ENCODE assay signal across 11 cellular contexts in the genomic region with DNA sequence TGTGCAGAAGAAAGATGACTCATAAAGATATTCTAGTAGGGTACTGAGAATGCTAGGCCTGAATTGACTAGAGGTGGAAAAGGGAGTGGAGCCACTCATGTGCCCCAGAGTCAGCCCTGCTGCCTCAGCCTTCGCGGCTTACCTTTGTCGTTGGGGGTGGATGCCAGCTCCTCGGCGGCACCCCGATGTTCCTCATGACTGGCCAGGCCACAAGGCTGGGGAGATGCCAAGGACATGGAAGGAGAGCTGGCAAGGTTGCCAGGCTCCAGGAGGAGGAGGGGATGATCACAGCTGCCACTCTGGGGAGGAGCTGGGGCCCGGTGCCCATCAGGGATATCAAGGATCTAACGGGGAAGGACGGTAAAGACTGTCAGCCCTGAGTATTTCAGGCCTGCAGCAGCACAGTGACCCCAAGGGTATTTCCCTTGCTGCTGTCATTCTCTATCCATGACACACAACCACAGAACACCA. TPM values are rescaled to one million over a fixed set of nuclear protein-coding genes. Genes with fewer than 3 reads are reported as not detected.
DNase-seq lines count a peak whose midpoint lies in the region; FAIRE-seq and TF ChIP-seq lines count a peak whose summit lies in the region.
"Had no signal": no experiment of that assay in that cellular context is flagged by ENCODE, and none has a peak within 500 bp of the region (broad histone marks: within the 10 kb centered on the region; RNA-seq: fewer than 3 reads in every experiment).

No MANE protein-coding gene starts in this region.

- no peak overlapping the region for H3K4me2 ChIP-seq in endothelial cell of umbilical vein (ENCODE audit: insufficient read depth, low read length)

- H3K27ac ChIP-seq in endothelial cell of umbilical vein (ENCODE audit: insufficient read depth, low read depth, low read length) (no peak overlapping the region), spleen (peak overlapping the region in 5 of 8 donors; percentile 2 to 72 (median 47))

- intact Hi-C loops in activated CD4-positive, alpha-beta T cell treated with anti-CD3 and anti-CD28 coated beads, Interleukin-2, amount 10 ng/mL, durations not matched to agents 24 days and 14 days (cut with micrococcal nuclease) = loop anchor here (2.0 kb wide), 2 partner anchors 23 to 71 kb away; partner anchors contain the start of gene KAT7
- intact Hi-C loops in endothelial cell of umbilical vein (cut with micrococcal nuclease) (no loop called here), spleen (cut with DNase I; ENCODE audit: low total_unique reads) (no loop called here)

- H3K27me3 ChIP-seq in endothelial cell of umbilical vein (ENCODE audit: control insufficient read depth in 2 of 2, insufficient read depth in 2 of 2, low read length in 2 of 2) (no peaks in the 10 kb centered on the region), spleen (replicated peaks in 1 of 7) (no peaks in the 10 kb centered on the region)

- peak overlapping the region; percentile 85 for H3K27ac Mint-ChIP-seq in activated CD4-positive, alpha-beta T cell treated with anti-CD3 and anti-CD28 coated beads, Interleukin-2, amount 10 ng/mL, durations not matched to agents 24 days and 14 days
- H3K27ac Mint-ChIP-seq in activated T-cell treated with anti-CD3 and anti-CD28 coated beads, Interleukin-2, amount 50 U/mL, for 24 hours = peak overlapping the region; percentile 91

- H3K4me1 ChIP-seq in endothelial cell of umbilical vein (ENCODE audit: control insufficient read depth, extremely low read depth, insufficient read depth, low read length) (no peaks in the 10 kb centered on the region), spleen (peaks cover 0 to 72% (median 34%) of the 10 kb centered on the region in 6 donors)

- H2AFZ ChIP-seq in endothelial cell of umbilical vein (ENCODE audit: low read depth, low read length) = no peak overlapping the region

- H3K4me3 ChIP-seq in endothelial cell of umbilical vein (replicated peaks in 1 of 3; ENCODE audit: insufficient read depth in 1 of 3, low read depth in 1 of 3, low read length in 3 of 3) (no peak overlapping the region), spleen (no peak overlapping the region)

- dilution Hi-C loops in endothelial cell of umbilical vein (cut with MboI; ENCODE audit: extremely low pct_ligation_motif_present, low sequenced_read_pairs) = no loop called here

- H3K9me3 Mint-ChIP-seq in activated CD4-positive, alpha-beta T cell treated with anti-CD3 and anti-CD28 coated beads, Interleukin-2, amount 10 ng/mL, durations not matched to agents 24 days and 14 days = no peaks in the 10 kb centered on the region
- no peaks in the 10 kb centered on the region for H3K9me3 Mint-ChIP-seq in activated T-cell treated with anti-CD3 and anti-CD28 coated beads, Interleukin-2, amount 50 U/mL, for 24 hours
- H3K9me3 Mint-ChIP-seq: neural crest cell had no signal

- H3K9ac ChIP-seq in endothelial cell of umbilical vein (replicated peaks; ENCODE audit: extremely low read depth, insufficient read depth, low read length) = no peak overlapping the region

- no TSS peak for BruUV-seq in endothelial cell of umbilical vein (replicated peaks; lab: Mats Ljungman, UMichigan)

- no peaks in the 10 kb centered on the region for H3K9me1 ChIP-seq in endothelial cell of umbilical vein (replicated peaks; ENCODE audit: control insufficient read depth, extremely low read depth, insufficient read depth, low read length)

- H3K27me3 Mint-ChIP-seq in activated CD4-positive, alpha-beta T cell treated with anti-CD3 and anti-CD28 coated beads, Interleukin-2, amount 10 ng/mL, durations not matched to agents 24 days and 14 days = no peaks in the 10 kb centered on the region
- no peaks in the 10 kb centered on the region for H3K27me3 Mint-ChIP-seq in activated T-cell treated with anti-CD3 and anti-CD28 coated beads, Interleukin-2, amount 50 U/mL, for 24 hours

- WGBS in spleen, 5 donors = 65 to 86% (median 80%) methylated on average over 9 of the region's 9 CpGs

- no peaks in the 10 kb centered on the region for H4K20me1 ChIP-seq in endothelial cell of umbilical vein (replicated peaks; ENCODE audit: control insufficient read depth, extremely low read depth, insufficient read depth, low read length)

- H3K36me3 Mint-ChIP-seq in activated CD4-positive, alpha-beta T cell treated with anti-CD3 and anti-CD28 coated beads, Interleukin-2, amount 10 ng/mL, durations not matched to agents 24 days and 14 days (ENCODE audit: low read depth) = peaks cover 52% of the 10 kb centered on the region
- H3K36me3 Mint-ChIP-seq in activated T-cell treated with anti-CD3 and anti-CD28 coated beads, Interleukin-2, amount 50 U/mL, for 24 hours (ENCODE audit: low read depth) = peaks cover 85% of the 10 kb centered on the region

- H3K36me3 ChIP-seq in endothelial cell of umbilical vein (ENCODE audit: control insufficient read depth in 2 of 2, extremely low read depth in 1 of 2, insufficient read depth in 2 of 2, low read length in 2 of 2) (peaks cover 0 to 21% of the 10 kb centered on the region in 2 experiments), spleen (peaks cover 6 to 100% (median 97%) of the 10 kb centered on the region in 6 donors)

- H3K4me3 Mint-ChIP-seq in activated CD4-positive, alpha-beta T cell treated with anti-CD3 and anti-CD28 coated beads, Interleukin-2, amount 10 ng/mL, durations not matched to agents 24 days and 14 days = no peak overlapping the region
- peak overlapping the region; percentile 50 for H3K4me3 Mint-ChIP-seq in activated T-cell treated with anti-CD3 and anti-CD28 coated beads, Interleukin-2, amount 50 U/mL, for 24 hours
- H3K4me3 Mint-ChIP-seq: neural crest cell had no signal

- FAIRE-seq in endothelial cell of umbilical vein (lab: Jason Lieb, UNC) = no peak
- no peak for FAIRE-seq in urothelium cell line (lab: Jason Lieb, UNC)

- POLR2A ChIA-PET in endothelial cell of umbilical vein (lab: Charles Lee) = interaction anchor here (0.6 to 1.1 kb wide), 2 partner anchors 47 to 69 kb away, joined by 3 to 5 read pairs; partner anchors contain the start of gene FAM117A

- CTCF ChIA-PET in endothelial cell of umbilical vein (lab: Charles Lee) = no interaction called here

- TF ChIP-seq POLR2A in endothelial cell of umbilical vein (IDR thresholded peaks at IDR 0.05; ENCODE audit: low read depth, low read length) = no peak
- TF ChIP-seq POLR2A in spleen (IDR thresholded peaks at IDR 0.05) = no peak

- no peak for DNase-seq in activated CD4-positive, alpha-beta T cell treated with anti-CD3 and anti-CD28 coated beads, Interleukin-2, amount 10 ng/mL, durations not matched to agents 24 days and 14 days
- no peak for DNase-seq in activated CD4-positive, alpha-beta T cell treated with anti-CD3 and anti-CD28 coated beads for 1 hour
- peak; percentile 58 for DNase-seq in activated T-cell treated with anti-CD3 and anti-CD28 coated beads, Interleukin-2, amount 50 U/mL, for 24 hours
- DNase-seq in endothelial cell of umbilical vein (ENCODE audit: low read depth, low spot score) = no peak
- no peak for DNase-seq in spleen
- DNase-seq in GM10266 (ENCODE audit: extremely low spot score) = no peak
- DNase-seq in urothelium cell line (ENCODE audit: low spot score) = no peak
- DNase-seq in hepatic stellate cell (ENCODE audit: low spot score) = no peak
- DNase-seq: central memory CD4-positive, alpha-beta T cell; NCI-H510A treated with DMSO at 0.1 percent for 48 hours had no signal

- peaks cover 26% of the 10 kb centered on the region for H3K4me1 Mint-ChIP-seq in activated CD4-positive, alpha-beta T cell treated with anti-CD3 and anti-CD28 coated beads, Interleukin-2, amount 10 ng/mL, durations not matched to agents 24 days and 14 days
- peaks cover 46% of the 10 kb centered on the region for H3K4me1 Mint-ChIP-seq in activated T-cell treated with anti-CD3 and anti-CD28 coated beads, Interleukin-2, amount 50 U/mL, for 24 hours (ENCODE audit: low read depth)
- H3K4me1 Mint-ChIP-seq: neural crest cell had no signal

- TF ChIP-seq CTCF in endothelial cell of umbilical vein (IDR thresholded peaks at IDR 0.05; ENCODE audit: extremely low read depth in 1 of 2, insufficient read depth in 1 of 2, low read depth in 1 of 2, low read length in 2 of 2) = no peak
- TF ChIP-seq CTCF in spleen (IDR thresholded peaks at IDR 0.05 in 8 of 11, conservative IDR thresholded peaks at IDR 0.05 in 3 of 11) = no peak
- TF ChIP-seq CTCF in GM10266 (IDR thresholded peaks at IDR 0.05; ENCODE audit: control insufficient read depth, insufficient read depth, low read depth, missing control alignments) = no peak

- no peaks in the 10 kb centered on the region for H3K79me2 ChIP-seq in endothelial cell of umbilical vein (ENCODE audit: control insufficient read depth, insufficient read depth, low read length)

- no peaks in the 10 kb centered on the region for H3K9me3 ChIP-seq in endothelial cell of umbilical vein (replicated peaks; ENCODE audit: control insufficient read depth, insufficient read depth, low read length)
- no peaks in the 10 kb centered on the region for H3K9me3 ChIP-seq in spleen

RNA-seq across cellular contexts. Expression of gene SLC35B1, which starts 9.6 kb away (rescaled TPM):
- 78.9 and 79.5 TPM in 2 replicates for total RNA-seq in activated CD4-positive, alpha-beta T cell treated with anti-CD3 and anti-CD28 coated beads, Interleukin-2, amount 10 ng/mL, durations not matched to agents 24 days and 14 days
- total RNA-seq in endothelial cell of umbilical vein = 87.0 and 96.7 TPM in 2 replicates
- 138 and 142 TPM in 2 replicates for polyA plus RNA-seq in endothelial cell of umbilical vein
- polyA plus RNA-seq in endothelial cell of umbilical vein (2011; cell fraction: cytosol; rRNA removed) = 119 and 127 TPM in 2 replicates
- 122 and 125 TPM in 2 replicates for polyA plus RNA-seq in endothelial cell of umbilical vein (2011; cell fraction: nucleus; rRNA removed)
- 79.0 and 87.8 TPM in 2 replicates for polyA plus RNA-seq in endothelial cell of umbilical vein (2012)
- 152 and 154 TPM in 2 replicates for polyA minus RNA-seq in endothelial cell of umbilical vein
- 36.4 TPM for polyA minus RNA-seq in endothelial cell of umbilical vein (2011; cell fraction: cytosol; rRNA and poly(A)+ RNA removed)
- polyA minus RNA-seq in endothelial cell of umbilical vein (2011; cell fraction: nucleus; rRNA and poly(A)+ RNA removed) = 57.4 and 88.7 TPM in 2 replicates
- 10 to 100 TPM; 37.0 to 69.9 (median 48.5) TPM for total RNA-seq in spleen
- 10 to 100 TPM; 23.7 to 42.0 (median 37.5) TPM for polyA plus RNA-seq in spleen

RNA-seq across cellular contexts. Expression of gene SPOP, which starts 39.5 kb away (rescaled TPM):
- total RNA-seq in activated CD4-positive, alpha-beta T cell treated with anti-CD3 and anti-CD28 coated beads, Interleukin-2, amount 10 ng/mL, durations not matched to agents 24 days and 14 days = 56.0 and 61.4 TPM in 2 replicates
- 61.0 and 61.9 TPM in 2 replicates for total RNA-seq in endothelial cell of umbilical vein
- polyA plus RNA-seq in endothelial cell of umbilical vein = 46.9 and 55.5 TPM in 2 replicates
- polyA plus RNA-seq in endothelial cell of umbilical vein (2011; cell fraction: cytosol; rRNA removed) = 42.6 and 43.6 TPM in 2 replicates
- polyA plus RNA-seq in endothelial cell of umbilical vein (2011; cell fraction: nucleus; rRNA removed) = 85.1 and 105 TPM in 2 replicates
- polyA plus RNA-seq in endothelial cell of umbilical vein (2012) = 45.0 and 51.7 TPM in 2 replicates
- polyA minus RNA-seq in endothelial cell of umbilical vein = 91.0 and 97.0 TPM in 2 replicates
- 45.3 TPM for polyA minus RNA-seq in endothelial cell of umbilical vein (2011; cell fraction: cytosol; rRNA and poly(A)+ RNA removed)
- polyA minus RNA-seq in endothelial cell of umbilical vein (2011; cell fraction: nucleus; rRNA and poly(A)+ RNA removed) = 58.0 and 66.0 TPM in 2 replicates
- 10 to 100 TPM; 54.6 to 86.4 (median 77.5) TPM for total RNA-seq in spleen
- 10 to 100 TPM; 23.7 to 35.7 (median 29.9) TPM for polyA plus RNA-seq in spleen

RNA-seq across cellular contexts. Expression of gene FAM117A, which starts 46.5 kb away (rescaled TPM):
- total RNA-seq in activated CD4-positive, alpha-beta T cell treated with anti-CD3 and anti-CD28 coated beads, Interleukin-2, amount 10 ng/mL, durations not matched to agents 24 days and 14 days = 10.9 and 11.1 TPM in 2 replicates
- total RNA-seq in endothelial cell of umbilical vein = 10.4 and 12.2 TPM in 2 replicates
- polyA plus RNA-seq in endothelial cell of umbilical vein = 24.1 and 27.2 TPM in 2 replicates
- 19.4 and 21.5 TPM in 2 replicates for polyA plus RNA-seq in endothelial cell of umbilical vein (2011; cell fraction: cytosol; rRNA removed)
- 14.2 and 20.0 TPM in 2 replicates for polyA plus RNA-seq in endothelial cell of umbilical vein (2011; cell fraction: nucleus; rRNA removed)
- 4.6 and 6.6 TPM in 2 replicates for polyA plus RNA-seq in endothelial cell of umbilical vein (2012)
- polyA minus RNA-seq in endothelial cell of umbilical vein = 17.4 and 19.0 TPM in 2 replicates
- not detected for polyA minus RNA-seq in endothelial cell of umbilical vein (2011; cell fraction: cytosol; rRNA and poly(A)+ RNA removed)
- 5.7 and 8.5 TPM in 2 replicates for polyA minus RNA-seq in endothelial cell of umbilical vein (2011; cell fraction: nucleus; rRNA and poly(A)+ RNA removed)
- total RNA-seq in spleen = 10 to 100 TPM; 43.1 to 87.4 (median 47.8) TPM
- polyA plus RNA-seq in spleen = 10 to 100 TPM; 15.6 to 36.7 (median 17.5) TPM
